In genomic region chr15:74847462-74847861, GRCh38 we compare ENCODE assay signal across 19 cellular contexts. TPM values are rescaled to one million over a fixed set of nuclear protein-coding genes. Genes with fewer than 3 reads are reported as not detected.
DNase-seq lines count a peak whose midpoint lies in the region; ATAC-seq lines count a peak whose summit lies in the region.
"Had no signal": no experiment of that assay in that cellular context is flagged by ENCODE, and none has a peak within 500 bp of the region (broad histone marks: within the 10 kb centered on the region; RNA-seq: fewer than 3 reads in every experiment).

No MANE protein-coding gene starts in this region.

- DNase-seq in activated CD8-positive, alpha-beta memory T cell treated with anti-CD3 and anti-CD28 coated beads, Interleukin-2, amount 10 ng/mL, durations not matched to agents 7 days and 5 days: no peak
- DNase-seq in activated CD8-positive, alpha-beta memory T cell treated with anti-CD3 and anti-CD28 coated beads, Interleukin-2, amount 50 U/mL, for 4 hours: no peak
- no peak for DNase-seq in activated naive CD8-positive, alpha-beta T cell treated with anti-CD3 and anti-CD28 coated beads, Interleukin-2, amount 10 ng/mL, durations not matched to agents 7 days and 5 days
- DNase-seq in immature natural killer cell (no peak), NCI-H1436 (lab: John Stamatoyannopoulos, UW) (no peak), COR-L47 (lab: John Stamatoyannopoulos, UW) (no peak)
- DNase-seq: DMS153; foreskin fibroblast; midbrain; NCI-H2107; NCI-H82; occipital lobe; small intestine; stimulated activated naive CD4-positive, alpha-beta T cell treated with Interleukin-2 at 50 U/mL for 16 hours had no signal

- H3K27ac ChIP-seq in skeletal muscle tissue (ENCODE audit: low read depth, low read length): peak overlapping the region; percentile 23

- ATAC-seq in activated CD8-positive, alpha-beta memory T cell treated with anti-CD3 and anti-CD28 coated beads, Interleukin-2, amount 10 ng/mL, durations not matched to agents 7 days and 5 days: no peak
- ATAC-seq in activated naive CD8-positive, alpha-beta T cell treated with anti-CD3 and anti-CD28 coated beads, Interleukin-2, amount 10 ng/mL, durations not matched to agents 7 days and 5 days (ENCODE audit: low read depth): no peak
- no peak for ATAC-seq in HG02759 (IDR thresholded peaks at IDR 0.05; ENCODE audit: unreplicated experiment)
- ATAC-seq: HCT116 had no signal

- H3K9me3 ChIP-seq in skeletal muscle tissue (ENCODE audit: control insufficient read depth in 3 of 3, low read length in 3 of 3): no peaks in the 10 kb centered on the region

- POLR2A ChIA-PET in activated naive CD8-positive, alpha-beta T cell treated with anti-CD3 and anti-CD28 coated beads, Interleukin-2, amount 10 ng/mL, durations not matched to agents 7 days and 5 days (lab: Charles Lee): interaction anchor here (1.1 kb wide), 1 partner anchor 50 kb away, joined by 3 read pairs; no protein-coding TSS in a partner anchor

- peak overlapping the region in 2 of 3 donors; percentile 6 to 13 for H3K4me3 ChIP-seq in skeletal muscle tissue (ENCODE audit: low read length in 3 of 3)

- no peaks in the 10 kb centered on the region for H3K27me3 ChIP-seq in skeletal muscle tissue (ENCODE audit: control insufficient read depth in 3 of 3, insufficient read depth in 3 of 3, low read length in 3 of 3)

- H3K9me3 Mint-ChIP-seq in activated CD8-positive, alpha-beta memory T cell treated with anti-CD3 and anti-CD28 coated beads, Interleukin-2, amount 10 ng/mL, durations not matched to agents 7 days and 5 days (ENCODE audit: low read depth): no peaks in the 10 kb centered on the region
- H3K9me3 Mint-ChIP-seq in activated naive CD8-positive, alpha-beta T cell treated with anti-CD3 and anti-CD28 coated beads, Interleukin-2, amount 10 ng/mL, durations not matched to agents 7 days and 5 days: no peaks in the 10 kb centered on the region
- H3K9me3 Mint-ChIP-seq in immature natural killer cell: no peaks in the 10 kb centered on the region
- H3K9me3 Mint-ChIP-seq: central memory CD8-positive, alpha-beta T cell had no signal

- H3K36me3 ChIP-seq in skeletal muscle tissue (ENCODE audit: control insufficient read depth in 3 of 3, insufficient read depth in 3 of 3, low read length in 3 of 3): peaks cover 43 to 58% (median 46%) of the 10 kb centered on the region in 3 donors

- CTCF ChIA-PET in activated CD8-positive, alpha-beta memory T cell treated with anti-CD3 and anti-CD28 coated beads, Interleukin-2, amount 10 ng/mL, durations not matched to agents 7 days and 5 days (lab: Charles Lee): interaction anchor here (1.0 to 2.3 kb wide), 6 partner anchors 7 to 54 kb away, joined by 3 to 10 read pairs (median 4); no protein-coding TSS in a partner anchor

- H3K36me3 Mint-ChIP-seq in activated CD8-positive, alpha-beta memory T cell treated with anti-CD3 and anti-CD28 coated beads, Interleukin-2, amount 10 ng/mL, durations not matched to agents 7 days and 5 days: peaks cover 39% of the 10 kb centered on the region
- H3K36me3 Mint-ChIP-seq in activated naive CD8-positive, alpha-beta T cell treated with anti-CD3 and anti-CD28 coated beads, Interleukin-2, amount 10 ng/mL, durations not matched to agents 7 days and 5 days: peaks cover 35% of the 10 kb centered on the region
- peaks cover 8 to 34% (median 10%) of the 10 kb centered on the region in 3 donors for H3K36me3 Mint-ChIP-seq in immature natural killer cell

- H3K27me3 Mint-ChIP-seq in activated CD8-positive, alpha-beta memory T cell treated with anti-CD3 and anti-CD28 coated beads, Interleukin-2, amount 10 ng/mL, durations not matched to agents 7 days and 5 days: no peaks in the 10 kb centered on the region
- no peaks in the 10 kb centered on the region for H3K27me3 Mint-ChIP-seq in activated naive CD8-positive, alpha-beta T cell treated with anti-CD3 and anti-CD28 coated beads, Interleukin-2, amount 10 ng/mL, durations not matched to agents 7 days and 5 days
- H3K27me3 Mint-ChIP-seq in immature natural killer cell (ENCODE audit: low read depth in 3 of 3): peaks cover 0 to 6% (median 4%) of the 10 kb centered on the region in 3 donors
- H3K27me3 Mint-ChIP-seq: central memory CD8-positive, alpha-beta T cell had no signal

- H3K27ac Mint-ChIP-seq in activated CD8-positive, alpha-beta memory T cell treated with anti-CD3 and anti-CD28 coated beads, Interleukin-2, amount 10 ng/mL, durations not matched to agents 7 days and 5 days: peak overlapping the region; percentile 63
- H3K27ac Mint-ChIP-seq in activated naive CD8-positive, alpha-beta T cell treated with anti-CD3 and anti-CD28 coated beads, Interleukin-2, amount 10 ng/mL, durations not matched to agents 7 days and 5 days: peak overlapping the region; percentile 64
- peak overlapping the region in 5 of 6 donors; percentile 36 to 75 (median 61) for H3K27ac Mint-ChIP-seq in immature natural killer cell

- H3K4me1 Mint-ChIP-seq in activated CD8-positive, alpha-beta memory T cell treated with anti-CD3 and anti-CD28 coated beads, Interleukin-2, amount 10 ng/mL, durations not matched to agents 7 days and 5 days: peaks cover 32% of the 10 kb centered on the region
- peaks cover 27% of the 10 kb centered on the region for H3K4me1 Mint-ChIP-seq in activated naive CD8-positive, alpha-beta T cell treated with anti-CD3 and anti-CD28 coated beads, Interleukin-2, amount 10 ng/mL, durations not matched to agents 7 days and 5 days
- H3K4me1 Mint-ChIP-seq in immature natural killer cell: peaks cover 32 to 37% of the 10 kb centered on the region in 2 donors

- peaks cover 23 to 32% (median 26%) of the 10 kb centered on the region in 3 donors for H3K4me1 ChIP-seq in skeletal muscle tissue (ENCODE audit: control insufficient read depth in 3 of 3, insufficient read depth in 3 of 3, low read length in 3 of 3)

- H3K9ac ChIP-seq in skeletal muscle tissue (ENCODE audit: low read depth in 1 of 3, low read length in 3 of 3): peak overlapping the region in 2 of 3 donors; percentile 14 to 74

- no peak overlapping the region for H3K4me3 Mint-ChIP-seq in activated CD8-positive, alpha-beta memory T cell treated with anti-CD3 and anti-CD28 coated beads, Interleukin-2, amount 10 ng/mL, durations not matched to agents 7 days and 5 days
- no peak overlapping the region for H3K4me3 Mint-ChIP-seq in activated naive CD8-positive, alpha-beta T cell treated with anti-CD3 and anti-CD28 coated beads, Interleukin-2, amount 10 ng/mL, durations not matched to agents 7 days and 5 days
- no peak overlapping the region for H3K4me3 Mint-ChIP-seq in immature natural killer cell
- H3K4me3 Mint-ChIP-seq: central memory CD8-positive, alpha-beta T cell had no signal

RNA-seq across cellular contexts. Expression of gene ULK3, which starts 4.5 kb away (rescaled TPM):
- total RNA-seq in activated CD8-positive, alpha-beta memory T cell treated with anti-CD3 and anti-CD28 coated beads, Interleukin-2, amount 10 ng/mL, durations not matched to agents 7 days and 5 days: 10 to 100 TPM; 48.5 to 58.6 TPM
- 10 to 100 TPM; 59.9 to 60.4 TPM for total RNA-seq in activated naive CD8-positive, alpha-beta T cell treated with anti-CD3 and anti-CD28 coated beads, Interleukin-2, amount 10 ng/mL, durations not matched to agents 7 days and 5 days
- 10 to 100 TPM; 26.0 to 48.4 (median 32.0) TPM for polyA plus RNA-seq in immature natural killer cell
- total RNA-seq in skeletal muscle tissue: 18.3 TPM

RNA-seq across cellular contexts. Expression of gene CPLX3, which starts 21.0 kb away (rescaled TPM):
- total RNA-seq in activated CD8-positive, alpha-beta memory T cell treated with anti-CD3 and anti-CD28 coated beads, Interleukin-2, amount 10 ng/mL, durations not matched to agents 7 days and 5 days: under 1 TPM in 1 of 2 experiments, not detected in 1; 0.35 TPM
- total RNA-seq in activated naive CD8-positive, alpha-beta T cell treated with anti-CD3 and anti-CD28 coated beads, Interleukin-2, amount 10 ng/mL, durations not matched to agents 7 days and 5 days: under 1 TPM; 0.17 to 0.28 TPM
- polyA plus RNA-seq in immature natural killer cell: not detected
- not detected for total RNA-seq in skeletal muscle tissue
- total RNA-seq: urinary bladder had no signal

RNA-seq across cellular contexts. Expression of gene SCAMP2, which starts 25.7 kb away (rescaled TPM):
- total RNA-seq in activated CD8-positive, alpha-beta memory T cell treated with anti-CD3 and anti-CD28 coated beads, Interleukin-2, amount 10 ng/mL, durations not matched to agents 7 days and 5 days: 100 to 1,000 TPM; 108 to 115 TPM
- 100 to 1,000 TPM; 100 to 103 TPM for total RNA-seq in activated naive CD8-positive, alpha-beta T cell treated with anti-CD3 and anti-CD28 coated beads, Interleukin-2, amount 10 ng/mL, durations not matched to agents 7 days and 5 days
- polyA plus RNA-seq in immature natural killer cell: 100 to 1,000 TPM; 115 to 181 (median 141) TPM
- total RNA-seq in skeletal muscle tissue: 15.7 TPM

RNA-seq across cellular contexts. Expression of gene LMAN1L, which starts 34.8 kb away (rescaled TPM):
- total RNA-seq in activated CD8-positive, alpha-beta memory T cell treated with anti-CD3 and anti-CD28 coated beads, Interleukin-2, amount 10 ng/mL, durations not matched to agents 7 days and 5 days: not detected
- under 1 TPM; 0.36 to 0.37 TPM for total RNA-seq in activated naive CD8-positive, alpha-beta T cell treated with anti-CD3 and anti-CD28 coated beads, Interleukin-2, amount 10 ng/mL, durations not matched to agents 7 days and 5 days
- not detected for polyA plus RNA-seq in immature natural killer cell
- not detected for total RNA-seq in skeletal muscle tissue
- total RNA-seq: occipital lobe had no signal

RNA-seq across cellular contexts. Expression of gene MPI, which starts 42.4 kb away (rescaled TPM):
- total RNA-seq in activated CD8-positive, alpha-beta memory T cell treated with anti-CD3 and anti-CD28 coated beads, Interleukin-2, amount 10 ng/mL, durations not matched to agents 7 days and 5 days: 10 to 100 TPM; 52.8 to 59.0 TPM
- 10 to 100 TPM; 68.7 to 72.9 TPM for total RNA-seq in activated naive CD8-positive, alpha-beta T cell treated with anti-CD3 and anti-CD28 coated beads, Interleukin-2, amount 10 ng/mL, durations not matched to agents 7 days and 5 days
- polyA plus RNA-seq in immature natural killer cell: 10 to 100 TPM; 38.3 to 42.0 (median 40.9) TPM
- 22.4 TPM for total RNA-seq in skeletal muscle tissue
